ENCODE assay signal across 15 cellular contexts in the genomic region with DNA sequence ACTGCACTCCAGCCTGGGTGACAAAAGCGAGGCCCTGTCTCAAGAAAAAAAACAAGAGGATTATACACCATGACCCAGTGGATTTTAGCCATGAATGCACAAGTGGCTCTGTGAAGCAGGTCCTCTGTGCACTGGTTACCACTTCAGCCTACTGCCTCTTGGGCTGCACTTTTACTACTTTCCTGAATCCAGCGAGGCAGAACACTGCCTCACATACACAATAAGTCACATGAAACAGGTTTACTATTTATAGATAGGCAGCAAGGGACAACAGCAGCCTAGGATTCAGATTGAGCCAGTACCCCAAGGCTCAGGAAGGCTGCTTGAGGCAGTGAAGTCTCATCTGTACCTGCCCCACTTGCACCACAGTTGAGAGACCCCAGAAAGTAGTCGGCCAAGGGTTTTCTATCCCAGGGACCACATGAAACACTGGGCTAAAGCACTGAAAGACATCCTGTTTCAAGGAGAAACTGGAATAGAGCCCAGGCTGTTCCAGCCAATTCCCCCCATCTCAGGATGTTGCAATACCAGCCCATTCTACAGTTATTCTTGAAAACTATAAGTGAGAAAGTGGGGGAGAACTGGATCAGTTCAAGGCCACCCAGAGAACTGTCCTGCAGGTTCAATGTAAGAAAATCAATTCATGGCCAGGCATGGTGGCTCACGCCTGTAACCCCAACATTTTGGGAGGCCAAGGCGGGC. TPM values are rescaled to one million over a fixed set of nuclear protein-coding genes. Genes with fewer than 3 reads are reported as not detected.
DNase-seq lines count a peak whose midpoint lies in the region; ATAC-seq, FAIRE-seq and TF ChIP-seq lines count a peak whose summit lies in the region.
"Had no signal": no experiment of that assay in that cellular context is flagged by ENCODE, and none has a peak within 500 bp of the region (broad histone marks: within the 10 kb centered on the region; RNA-seq: fewer than 3 reads in every experiment).

No MANE protein-coding gene starts in this region.

- H3K36me3 ChIP-seq in kidney (ENCODE audit: control insufficient read depth in 1 of 2, insufficient read depth in 2 of 2, low read length in 2 of 2) (no peaks in the 10 kb centered on the region), HAP-1 (replicated peaks) (no peaks in the 10 kb centered on the region)

- H3K9me3 ChIP-seq in kidney (ENCODE audit: control insufficient read depth in 1 of 2, low read length in 2 of 2) (no peaks in the 10 kb centered on the region), T-helper 17 cell (ENCODE audit: control insufficient read depth, low read length, poor library complexity, severe bottlenecking) (no peaks in the 10 kb centered on the region), HAP-1 (no peaks in the 10 kb centered on the region)

- DNase-seq in activated effector memory CD4-positive, alpha-beta T cell treated with anti-CD3 and anti-CD28 coated beads, Interleukin-2, amount 50 U/mL, for 16 hours = peak; percentile 31
- no peak for DNase-seq in activated effector memory CD4-positive, alpha-beta T cell treated with Interleukin-2 at 50 U/mL for 16 hours
- DNase-seq in kidney = no peak
- no peak for DNase-seq in stimulated activated CD8-positive, alpha-beta memory T cell treated with anti-CD3 and anti-CD28 coated beads, Interleukin-4, amount 100 ng/mL, for 48 hours
- DNase-seq in T-helper 17 cell = no peak
- no peak for DNase-seq in HAP-1 (ENCODE audit: low spot score in 2 of 2)
- DNase-seq in ureter (ENCODE audit: low spot score) = no peak
- DNase-seq: DMS 273 treated with DMSO at 0.1 percent for 48 hours, mesendoderm, NCI-H1092 treated with DMSO at 0.1 percent for 48 hours, NCI-H510A had no signal

- peak overlapping the region in 3 of 5 experiments; percentile 16 to 36 (median 35) for H3K4me3 Mint-ChIP-seq in brain
- H3K4me3 Mint-ChIP-seq in T-helper 17 cell = no peak overlapping the region

- FAIRE-seq in kidney (lab: Jason Lieb, UNC) = no peak

- H3K27ac ChIP-seq in kidney (ENCODE audit: low read depth in 2 of 2, low read length in 2 of 2) = peak overlapping the region; percentile 81 to 83

- no peak for ATAC-seq in T-helper 17 cell
- ATAC-seq: activated naive CD4-positive, alpha-beta T cell treated with anti-CD3 and anti-CD28 coated beads, Interleukin-2, amount 50 U/mL, for 72 hours had no signal

- in situ Hi-C loops in HAP-1 (cut with MboI; ENCODE audit: low sequenced_read_pairs) = loop anchor here (25.0 kb wide), 1 partner anchor 516 kb away; the partner anchor contains the start of gene TBRG4

- peak overlapping the region; percentile 53 to 91 (median 77) for H3K27ac Mint-ChIP-seq in brain
- no peak overlapping the region for H3K27ac Mint-ChIP-seq in T-helper 17 cell
- H3K27ac Mint-ChIP-seq: activated naive CD4-positive, alpha-beta T cell treated with anti-CD3 and anti-CD28 coated beads, Interleukin-2, amount 50 U/mL, for 72 hours had no signal

- intact Hi-C loops in kidney (cut with DNase I) = no loop called here

- H3K4me1 Mint-ChIP-seq in brain (peaks cover 16% of the 10 kb centered on the region), T-helper 17 cell (peaks cover 7% of the 10 kb centered on the region)

- H3K36me3 Mint-ChIP-seq in brain (no peaks in the 10 kb centered on the region), T-helper 17 cell (ENCODE audit: low read depth) (peaks cover 2% of the 10 kb centered on the region)
- H3K36me3 Mint-ChIP-seq: activated naive CD4-positive, alpha-beta T cell treated with anti-CD3 and anti-CD28 coated beads, Interleukin-2, amount 50 U/mL, for 72 hours had no signal

- no peaks in the 10 kb centered on the region for H3K27me3 ChIP-seq in HAP-1 (ENCODE audit: low read depth)

- peaks cover 15% of the 10 kb centered on the region for H3K27me3 Mint-ChIP-seq in brain
- H3K27me3 Mint-ChIP-seq in T-helper 17 cell = no peaks in the 10 kb centered on the region

- TF ChIP-seq CTCF in brain (conservative IDR thresholded peaks at IDR 0.05) (no peak), kidney (IDR thresholded peaks at IDR 0.05; ENCODE audit: borderline replicate concordance, extremely low read depth, insufficient read depth) (no peak)

- no peaks in the 10 kb centered on the region for H3K9me3 Mint-ChIP-seq in brain
- H3K9me3 Mint-ChIP-seq: activated naive CD4-positive, alpha-beta T cell treated with anti-CD3 and anti-CD28 coated beads, Interleukin-2, amount 50 U/mL, for 72 hours had no signal

- peak overlapping the region in 1 of 2 donors; percentile 29 for H3K9ac ChIP-seq in kidney (ENCODE audit: low read length in 2 of 2)

- H3K4me3 ChIP-seq in kidney (ENCODE audit: low read length in 2 of 2) (no peak overlapping the region), HAP-1 (no peak overlapping the region)

- H3K4me1 ChIP-seq in kidney (ENCODE audit: control insufficient read depth in 1 of 2, insufficient read depth in 1 of 2, low read depth in 1 of 2, low read length in 2 of 2) = peaks cover 2 to 13% of the 10 kb centered on the region in 2 donors
- no peaks in the 10 kb centered on the region for H3K4me1 ChIP-seq in HAP-1

RNA-seq across cellular contexts. Expression of gene OGDH, which starts 10.3 kb away (rescaled TPM):
- polyA plus RNA-seq in brain (ENCODE audit: insufficient read depth, low read depth, low replicate concordance) = 177 TPM
- total RNA-seq in kidney = 132 TPM
- polyA plus RNA-seq in kidney (ENCODE audit: insufficient read depth, low read depth, low replicate concordance) = 108 TPM
- total RNA-seq in T-helper 17 cell = 100 to 1,000 TPM; 130 to 134 TPM
- 109 TPM for total RNA-seq in ureter

RNA-seq across cellular contexts. Expression of gene TMED4, which starts 14.1 kb away (rescaled TPM):
- polyA plus RNA-seq in brain (ENCODE audit: insufficient read depth, low read depth, low replicate concordance) (96.9 TPM), kidney (ENCODE audit: insufficient read depth, low read depth, low replicate concordance) (138 TPM)
- total RNA-seq in kidney (105 TPM), T-helper 17 cell (100 to 1,000 TPM in 1 of 2 donors, 10 to 100 TPM in 1; 99.2 to 112 TPM), ureter (105 TPM)

RNA-seq across cellular contexts. Expression of gene DDX56, which starts 22.4 kb away (rescaled TPM):
- 62.8 TPM for polyA plus RNA-seq in brain (ENCODE audit: insufficient read depth, low read depth, low replicate concordance)
- 62.0 TPM for total RNA-seq in kidney
- 83.6 TPM for polyA plus RNA-seq in kidney (ENCODE audit: insufficient read depth, low read depth, low replicate concordance)
- 100 to 1,000 TPM in 1 of 2 donors, 10 to 100 TPM in 1; 95.7 to 101 TPM for total RNA-seq in T-helper 17 cell
- total RNA-seq in ureter = 89.4 TPM

RNA-seq across cellular contexts. Expression of gene NPC1L1, which starts 55.0 kb away (rescaled TPM):
- polyA plus RNA-seq in brain (ENCODE audit: insufficient read depth, low read depth, low replicate concordance) (not detected), kidney (ENCODE audit: insufficient read depth, low read depth, low replicate concordance) (2.4 TPM)
- total RNA-seq in kidney (0.88 TPM), T-helper 17 cell (under 1 TPM in 1 of 2 donors, not detected in 1; 0.08 TPM), ureter (0.10 TPM)
- total RNA-seq: osteoblast, RPMI7951 had no signal
